In genomic region chr3:13289771-13290285, GRCh38 we compare ENCODE assay signal across 32 cellular contexts.
"Had no signal": no experiment of that assay in that cellular context is flagged by ENCODE, and none has a peak within 500 bp of the region (broad histone marks: within the 10 kb centered on the region; RNA-seq: fewer than 3 reads in every experiment).

No MANE protein-coding gene starts in this region.

- H3K4me3 ChIP-seq: cardiac muscle cell had no signal

- H3K4me3 Mint-ChIP-seq: activated B cell treated with CpG ODN at 0.5 μM for 24 hours; activated CD4-positive, alpha-beta memory T cell treated with anti-CD3 and anti-CD28 coated beads for 36 hours; activated naive CD4-positive, alpha-beta T cell treated with anti-CD3 and anti-CD28 coated beads, Interleukin-2, amount 10 ng/mL, durations not matched to agents 7 days and 5 days; activated naive CD8-positive, alpha-beta T cell treated with anti-CD3 and anti-CD28 coated beads for 36 hours; activated T-cell treated with anti-CD3 and anti-CD28 coated beads, Interleukin-2, amount 50 U/mL, for 4 hours; activated T-helper 1 cell treated with anti-CD3 and anti-CD28 coated beads, Interleukin-12 subunit alpha, Interleukin-12 subunit beta, Interleukin-2, Interleukin-4 antibody, amounts not matched to agents 30 ng/mL and 10 ng/mL and 1 ng/mL, durations not matched to agents 14 hours and 24 hours and 36 hours; IgD-negative memory B cell had no signal

- H3K36me3 Mint-ChIP-seq: activated CD4-positive, alpha-beta memory T cell treated with anti-CD3 and anti-CD28 coated beads for 36 hours; activated naive CD4-positive, alpha-beta T cell treated with anti-CD3 and anti-CD28 coated beads, Interleukin-2, amount 10 ng/mL, durations not matched to agents 7 days and 5 days; activated naive CD8-positive, alpha-beta T cell treated with anti-CD3 and anti-CD28 coated beads for 36 hours had no signal

- ATAC-seq: activated T-cell treated with anti-CD3 and anti-CD28 coated beads, Interleukin-2, amount 50 U/mL, for 4 hours; Panc1; Right ventricle myocardium inferior had no signal

- H3K4me1 Mint-ChIP-seq: activated naive CD4-positive, alpha-beta T cell treated with anti-CD3 and anti-CD28 coated beads, Interleukin-2, amount 10 ng/mL, durations not matched to agents 7 days and 5 days; activated naive CD8-positive, alpha-beta T cell treated with anti-CD3 and anti-CD28 coated beads for 36 hours had no signal

- DNase-seq: activated B cell treated with CpG ODN at 0.5 μM for 24 hours; activated CD4-positive, alpha-beta memory T cell treated with anti-CD3 and anti-CD28 coated beads for 36 hours; activated CD4-positive, alpha-beta T cell treated with anti-CD3 and anti-CD28 coated beads for 4 hours; activated CD4-positive, alpha-beta T cell treated with anti-CD3 and anti-CD28 coated beads, Interleukin-2, amount 50 U/mL, for 1 hour; activated CD4-positive, CD25-positive, alpha-beta regulatory T cell treated with anti-CD3 and anti-CD28 coated beads, Interleukin-2, amount 50 U/mL, for 72 hours; activated CD8-positive, alpha-beta memory T cell treated with anti-CD3 and anti-CD28 coated beads, Interleukin-2, amount 50 U/mL, for 4 hours; activated naive CD4-positive, alpha-beta T cell treated with anti-CD3 and anti-CD28 coated beads, Interleukin-2, amount 10 ng/mL, durations not matched to agents 7 days and 5 days; activated naive CD8-positive, alpha-beta T cell treated with anti-CD3 and anti-CD28 coated beads for 36 hours; activated T-cell treated with anti-CD3 and anti-CD28 coated beads for 4 hours; activated T-cell treated with anti-CD3 and anti-CD28 coated beads, Interleukin-2, amount 50 U/mL, for 4 hours; amniotic stem cell; Kasumi-1; KG1; MM.1S; MV-4-11; NCI-H1092; NCI-H1436 treated with DMSO at 0.1 percent for 48 hours; NCI-H187 treated with DMSO at 0.1 percent for 48 hours; NCI-H2081; NCI-H226; NCI-H524 treated with DMSO at 0.1 percent for 48 hours; RPMI8226; SW 1271; T-helper 1 cell; T-helper 2 cell; T-helper 9 cell had no signal

- H3K27ac Mint-ChIP-seq: activated B cell treated with CpG ODN at 0.5 μM for 24 hours; activated CD4-positive, alpha-beta memory T cell treated with anti-CD3 and anti-CD28 coated beads for 36 hours; activated naive CD4-positive, alpha-beta T cell treated with anti-CD3 and anti-CD28 coated beads, Interleukin-2, amount 10 ng/mL, durations not matched to agents 7 days and 5 days; activated naive CD8-positive, alpha-beta T cell treated with anti-CD3 and anti-CD28 coated beads for 36 hours; activated T-helper 1 cell treated with anti-CD3 and anti-CD28 coated beads, Interleukin-12 subunit alpha, Interleukin-12 subunit beta, Interleukin-2, Interleukin-4 antibody, amounts not matched to agents 30 ng/mL and 10 ng/mL and 1 ng/mL, durations not matched to agents 14 hours and 24 hours and 36 hours; IgD-negative memory B cell had no signal

- H3K9me3 Mint-ChIP-seq: activated CD4-positive, alpha-beta memory T cell treated with anti-CD3 and anti-CD28 coated beads for 36 hours had no signal

- H3K36me3 ChIP-seq: cardiac muscle cell had no signal

- H3K27me3 ChIP-seq: cardiac muscle cell had no signal

- H3K27ac ChIP-seq: cardiac muscle cell, VCaP had no signal
